In the genomic region with DNA sequence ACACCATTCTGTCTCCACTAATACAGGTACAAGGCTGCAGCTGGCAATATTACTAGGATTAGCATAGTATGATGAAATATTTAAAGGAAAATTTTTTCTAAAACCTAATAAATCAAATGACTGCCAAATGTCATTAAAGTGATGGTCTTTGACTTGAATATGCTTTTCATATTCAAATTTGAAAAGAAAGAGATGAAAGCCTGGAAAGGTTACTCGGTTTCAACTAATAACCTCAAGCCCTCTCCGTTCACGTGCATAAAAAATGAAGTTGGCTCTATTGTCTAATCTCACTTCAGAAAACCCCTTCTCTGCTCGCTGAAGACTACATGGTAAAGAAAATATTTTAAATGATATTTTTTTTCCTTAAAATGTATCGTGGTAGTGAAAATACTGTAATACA, we compare ENCODE assay signal across 6 cellular contexts.
"Had no signal": no experiment of that assay in that cellular context is flagged by ENCODE, and none has a peak within 500 bp of the region (broad histone marks: within the 10 kb centered on the region; RNA-seq: fewer than 3 reads in every experiment).

No MANE protein-coding gene starts in this region.

- H2AFZ ChIP-seq: GM23248 had no signal

- H3K27ac ChIP-seq: GM23248, HL-60 had no signal

- DNase-seq: GM23248, GOT3, H7, HFFc6 had no signal

- H3K4me3 ChIP-seq: GM23248, HAP-1 had no signal

- H3K9me3 ChIP-seq: HAP-1 had no signal

- H3K36me3 ChIP-seq: HAP-1 had no signal
